ENCODE assay signal across 13 cellular contexts in genomic region chr1:212158912-212159796, GRCh38.
DNase-seq lines count a peak whose midpoint lies in the region; ATAC-seq and TF ChIP-seq lines count a peak whose summit lies in the region.
"Had no signal": no experiment of that assay in that cellular context is flagged by ENCODE, and none has a peak within 500 bp of the region (broad histone marks: within the 10 kb centered on the region; RNA-seq: fewer than 3 reads in every experiment).

No MANE protein-coding gene starts in this region.

- H3K27me3 Mint-ChIP-seq in activated CD4-positive, alpha-beta memory T cell treated with anti-CD3 and anti-CD28 coated beads for 36 hours: no peaks in the 10 kb centered on the region
- H3K27me3 Mint-ChIP-seq in activated CD4-positive, alpha-beta memory T cell treated with anti-CD3 and anti-CD28 coated beads, Interleukin-2, amount 10 ng/mL, durations not matched to agents 7 days and 5 days: no peaks in the 10 kb centered on the region
- H3K27me3 Mint-ChIP-seq in natural killer cell (ENCODE audit: low read depth in 2 of 2) (no peaks in the 10 kb centered on the region), Calu3 (ENCODE audit: unreplicated experiment) (no peaks in the 10 kb centered on the region)
- H3K27me3 Mint-ChIP-seq: dendritic cell treated with granulocyte-macrophage colony-stimulating factor and Interleukin-4, amounts not matched to agents 40 ng/mL and 50 ng/mL, for 4 days had no signal

- no peaks in the 10 kb centered on the region for H3F3A ChIP-seq in OCI-LY1 (ENCODE audit: insufficient read depth, low read length)

- no peak overlapping the region for H2AFZ ChIP-seq in OCI-LY1 (ENCODE audit: low read length)
- H2AFZ ChIP-seq: hepatocyte had no signal

- no peak overlapping the region for H3K4me3 ChIP-seq in OCI-LY1 (ENCODE audit: low read depth, low read length, poor library complexity, severe bottlenecking)
- H3K4me3 ChIP-seq: A549, hepatocyte had no signal

- no peaks in the 10 kb centered on the region for H3K27me3 ChIP-seq in OCI-LY1 (ENCODE audit: insufficient read depth, low read length)
- H3K27me3 ChIP-seq: hepatocyte had no signal

- DNase-seq in activated CD4-positive, alpha-beta memory T cell treated with anti-CD3 and anti-CD28 coated beads for 36 hours: peak; percentile 14
- DNase-seq in activated CD4-positive, alpha-beta memory T cell treated with anti-CD3 and anti-CD28 coated beads, Interleukin-2, amount 10 ng/mL, durations not matched to agents 7 days and 5 days: no peak
- DNase-seq in natural killer cell (no peak), NCI-H2081 (lab: John Stamatoyannopoulos, UW) (no peak), Calu3 (no peak)
- no peak for DNase-seq in stimulated activated CD8-positive, alpha-beta memory T cell treated with anti-CD3 and anti-CD28 coated beads, Interleukin-4, amount 100 ng/mL, for 48 hours
- DNase-seq: NCI-H1694 had no signal

- H3K4me2 ChIP-seq in OCI-LY1 (ENCODE audit: low read length): peak overlapping the region; percentile 28; the same call in 1 of the 2 replicates
- H3K4me2 ChIP-seq: A549, hepatocyte had no signal

- H3K36me3 Mint-ChIP-seq in activated CD4-positive, alpha-beta memory T cell treated with anti-CD3 and anti-CD28 coated beads for 36 hours: peaks cover 1% of the 10 kb centered on the region
- H3K36me3 Mint-ChIP-seq in activated CD4-positive, alpha-beta memory T cell treated with anti-CD3 and anti-CD28 coated beads, Interleukin-2, amount 10 ng/mL, durations not matched to agents 7 days and 5 days (ENCODE audit: low read depth): peaks cover 3% of the 10 kb centered on the region
- no peaks in the 10 kb centered on the region for H3K36me3 Mint-ChIP-seq in natural killer cell
- H3K36me3 Mint-ChIP-seq in Calu3 (ENCODE audit: insufficient read depth, unreplicated experiment): no peaks in the 10 kb centered on the region

- peaks cover 70% of the 10 kb centered on the region for H3K4me1 ChIP-seq in OCI-LY1 (ENCODE audit: insufficient read depth, low read length, severe bottlenecking)
- H3K4me1 ChIP-seq: A549 had no signal

- H3K27ac Mint-ChIP-seq in activated CD4-positive, alpha-beta memory T cell treated with anti-CD3 and anti-CD28 coated beads for 36 hours: no peak overlapping the region
- H3K27ac Mint-ChIP-seq in activated CD4-positive, alpha-beta memory T cell treated with anti-CD3 and anti-CD28 coated beads, Interleukin-2, amount 10 ng/mL, durations not matched to agents 7 days and 5 days: no peak overlapping the region
- H3K27ac Mint-ChIP-seq in natural killer cell: peak overlapping the region; percentile 31 to 78
- H3K27ac Mint-ChIP-seq in Calu3 (ENCODE audit: unreplicated experiment): no peak overlapping the region
- H3K27ac Mint-ChIP-seq: dendritic cell treated with granulocyte-macrophage colony-stimulating factor and Interleukin-4, amounts not matched to agents 40 ng/mL and 50 ng/mL, for 4 days had no signal

- peaks cover 33% of the 10 kb centered on the region for H3K4me1 Mint-ChIP-seq in activated CD4-positive, alpha-beta memory T cell treated with anti-CD3 and anti-CD28 coated beads for 36 hours (ENCODE audit: low read depth)
- H3K4me1 Mint-ChIP-seq in activated CD4-positive, alpha-beta memory T cell treated with anti-CD3 and anti-CD28 coated beads, Interleukin-2, amount 10 ng/mL, durations not matched to agents 7 days and 5 days: peaks cover 30% of the 10 kb centered on the region
- H3K4me1 Mint-ChIP-seq in natural killer cell (peaks cover 10 to 27% of the 10 kb centered on the region in 2 donors), Calu3 (ENCODE audit: low read depth, unreplicated experiment) (peaks cover 8% of the 10 kb centered on the region)

- no peak overlapping the region for H3K4me3 Mint-ChIP-seq in activated CD4-positive, alpha-beta memory T cell treated with anti-CD3 and anti-CD28 coated beads for 36 hours
- no peak overlapping the region for H3K4me3 Mint-ChIP-seq in activated CD4-positive, alpha-beta memory T cell treated with anti-CD3 and anti-CD28 coated beads, Interleukin-2, amount 10 ng/mL, durations not matched to agents 7 days and 5 days
- no peak overlapping the region for H3K4me3 Mint-ChIP-seq in natural killer cell
- H3K4me3 Mint-ChIP-seq in Calu3 (ENCODE audit: low read depth, unreplicated experiment): no peak overlapping the region
- H3K4me3 Mint-ChIP-seq: dendritic cell treated with granulocyte-macrophage colony-stimulating factor and Interleukin-4, amounts not matched to agents 40 ng/mL and 50 ng/mL, for 4 days had no signal

- intact Hi-C loops in activated CD4-positive, alpha-beta memory T cell treated with anti-CD3 and anti-CD28 coated beads for 36 hours (cut with micrococcal nuclease): no loop called here
- intact Hi-C loops in natural killer cell (cut with micrococcal nuclease) (no loop called here), Calu3 (cut with micrococcal nuclease; ENCODE audit: unreplicated experiment) (no loop called here)

- no TSS peak for BruUV-seq in Calu3 (replicated peaks; lab: Mats Ljungman, UMichigan)

- peak overlapping the region; percentile 98 for H3K27ac ChIP-seq in OCI-LY1 (ENCODE audit: low read depth, low read length, poor library complexity, severe bottlenecking)
- H3K27ac ChIP-seq: A549, hepatocyte, RWPE1 had no signal

- POLR2A ChIA-PET in activated CD4-positive, alpha-beta memory T cell treated with anti-CD3 and anti-CD28 coated beads for 36 hours (lab: Charles Lee): interaction anchor here (0.7 kb wide), 1 partner anchor 127 kb away, joined by 3 read pairs; no protein-coding TSS in a partner anchor
- POLR2A ChIA-PET in activated CD4-positive, alpha-beta memory T cell treated with anti-CD3 and anti-CD28 coated beads, Interleukin-2, amount 10 ng/mL, durations not matched to agents 7 days and 5 days (lab: Charles Lee): interaction anchor here (1.2 kb wide), 1 partner anchor 127 kb away, joined by 3 read pairs; no protein-coding TSS in a partner anchor

- H3K9me2 ChIP-seq in OCI-LY1 (ENCODE audit: low read depth, low read length): no peaks in the 10 kb centered on the region

- H3K36me3 ChIP-seq in OCI-LY1 (ENCODE audit: insufficient read depth, low read length): no peaks in the 10 kb centered on the region

- TF ChIP-seq CTCF in OCI-LY1 (IDR thresholded peaks at IDR 0.05; ENCODE audit: low read length): no peak
- no peak for TF ChIP-seq CTCF in natural killer cell (IDR thresholded peaks at IDR 0.05)
- TF ChIP-seq CTCF in Calu3 (IDR thresholded peaks at IDR 0.05; ENCODE audit: unreplicated experiment): no peak

- H3K9me3 Mint-ChIP-seq in activated CD4-positive, alpha-beta memory T cell treated with anti-CD3 and anti-CD28 coated beads for 36 hours: no peaks in the 10 kb centered on the region
- H3K9me3 Mint-ChIP-seq in activated CD4-positive, alpha-beta memory T cell treated with anti-CD3 and anti-CD28 coated beads, Interleukin-2, amount 10 ng/mL, durations not matched to agents 7 days and 5 days: no peaks in the 10 kb centered on the region
- no peaks in the 10 kb centered on the region for H3K9me3 Mint-ChIP-seq in natural killer cell
- no peaks in the 10 kb centered on the region for H3K9me3 Mint-ChIP-seq in Calu3 (ENCODE audit: low read depth, unreplicated experiment)
- H3K9me3 Mint-ChIP-seq: dendritic cell treated with granulocyte-macrophage colony-stimulating factor and Interleukin-4, amounts not matched to agents 40 ng/mL and 50 ng/mL, for 4 days had no signal

- peak overlapping the region; percentile 45; the same call in 1 of the 2 replicates for H3K9ac ChIP-seq in OCI-LY1 (ENCODE audit: low read length)

- no peaks in the 10 kb centered on the region for H3K79me2 ChIP-seq in OCI-LY1 (ENCODE audit: insufficient read depth, low read length)
- H3K79me2 ChIP-seq: hepatocyte had no signal

- CTCF ChIA-PET in activated CD4-positive, alpha-beta memory T cell treated with anti-CD3 and anti-CD28 coated beads for 36 hours (lab: Charles Lee): no interaction called here
- CTCF ChIA-PET in activated CD4-positive, alpha-beta memory T cell treated with anti-CD3 and anti-CD28 coated beads, Interleukin-2, amount 10 ng/mL, durations not matched to agents 7 days and 5 days (lab: Charles Lee): interaction anchor here (0.6 kb wide), 1 partner anchor 157 kb away, joined by 4 read pairs; no protein-coding TSS in a partner anchor
- CTCF ChIA-PET in Calu3 (lab: Charles Lee): no interaction called here

- no peaks in the 10 kb centered on the region for H3K9me3 ChIP-seq in OCI-LY1 (ENCODE audit: low read length)
- H3K9me3 ChIP-seq: A549 had no signal

- ATAC-seq in GM21723 (IDR thresholded peaks at IDR 0.05; ENCODE audit: unreplicated experiment): peak; percentile 41
- peak; percentile 67 to 75 (median 75) for ATAC-seq in natural killer cell
- ATAC-seq: A549 had no signal

- H4K20me1 ChIP-seq in OCI-LY1 (ENCODE audit: insufficient read depth, low read length): no peaks in the 10 kb centered on the region

Comparison
In these comparisons a context has a peak if more than half of its experiments do, and no peak if none do; other contexts are left out.
1. H3K27ac Mint-ChIP-seq: peak in natural killer cell (2 of 2); none in activated CD4-positive, alpha-beta memory T cell treated with anti-CD3 and anti-CD28 coated beads for 36 hours (single experiment), activated CD4-positive, alpha-beta memory T cell treated with anti-CD3 and anti-CD28 coated beads, Interleukin-2, amount 10 ng/mL, durations not matched to agents 7 days and 5 days (single experiment) and Calu3 (single experiment).